In genomic region chr4:78707793-78708192, GRCh38 we compare ENCODE assay signal across 19 cellular contexts.
DNase-seq lines count a peak whose midpoint lies in the region; ATAC-seq and TF ChIP-seq lines count a peak whose summit lies in the region.
"Had no signal": no experiment of that assay in that cellular context is flagged by ENCODE, and none has a peak within 500 bp of the region (broad histone marks: within the 10 kb centered on the region; RNA-seq: fewer than 3 reads in every experiment).

No MANE protein-coding gene starts in this region.

- intact Hi-C loops in Calu3 (cut with micrococcal nuclease; ENCODE audit: unreplicated experiment) = no loop called here

- POLR2A ChIA-PET in activated CD4-positive, alpha-beta memory T cell treated with anti-CD3 and anti-CD28 coated beads, Interleukin-2, amount 10 ng/mL, durations not matched to agents 7 days and 5 days (lab: Charles Lee) = no interaction called here

- H3K27ac ChIP-seq in 22Rv1 (peak overlapping the region; percentile 96; the same call in 1 of the 2 replicates), VCaP (peak overlapping the region; percentile 89; the same call in 1 of the 2 replicates)
- H3K27ac ChIP-seq: tibial artery had no signal

- ATAC-seq in GM19328 (IDR thresholded peaks at IDR 0.05; ENCODE audit: unreplicated experiment) = peak; percentile 60
- peak; percentile 54 for ATAC-seq in HG02852 (IDR thresholded peaks at IDR 0.05; ENCODE audit: unreplicated experiment)
- no peak for ATAC-seq in GM19452 (IDR thresholded peaks at IDR 0.05; ENCODE audit: unreplicated experiment)
- ATAC-seq: activated CD4-positive, CD25-positive, alpha-beta regulatory T cell treated with anti-CD3 and anti-CD28 coated beads, Interleukin-2, amount 50 U/mL, for 24 hours; effector memory CD8-positive, alpha-beta T cell had no signal

- TF ChIP-seq CTCF in 22Rv1 (IDR thresholded peaks at IDR 0.05) (no peak), VCaP (conservative IDR thresholded peaks at IDR 0.05) (no peak), Calu3 (IDR thresholded peaks at IDR 0.05; ENCODE audit: unreplicated experiment) (no peak)

- CTCF ChIA-PET in activated CD4-positive, alpha-beta memory T cell treated with anti-CD3 and anti-CD28 coated beads, Interleukin-2, amount 10 ng/mL, durations not matched to agents 7 days and 5 days (lab: Charles Lee) = interaction anchor here (0.5 kb wide), 1 partner anchor 50 kb away, joined by 3 read pairs; no protein-coding TSS in a partner anchor
- CTCF ChIA-PET in Calu3 (lab: Charles Lee) = no interaction called here

- H3K27me3 Mint-ChIP-seq in activated CD4-positive, alpha-beta memory T cell treated with anti-CD3 and anti-CD28 coated beads, Interleukin-2, amount 10 ng/mL, durations not matched to agents 7 days and 5 days = no peaks in the 10 kb centered on the region
- no peaks in the 10 kb centered on the region for H3K27me3 Mint-ChIP-seq in Calu3 (ENCODE audit: unreplicated experiment)
- H3K27me3 Mint-ChIP-seq: activated naive CD4-positive, alpha-beta T cell treated with anti-CD3 and anti-CD28 coated beads, Interleukin-2, amount 50 U/mL, for 24 hours; CD8-positive, alpha-beta memory T cell; effector memory CD8-positive, alpha-beta T cell had no signal

- no peaks in the 10 kb centered on the region for H3K36me3 Mint-ChIP-seq in activated CD4-positive, alpha-beta memory T cell treated with anti-CD3 and anti-CD28 coated beads, Interleukin-2, amount 10 ng/mL, durations not matched to agents 7 days and 5 days (ENCODE audit: low read depth)
- H3K36me3 Mint-ChIP-seq in Calu3 (ENCODE audit: insufficient read depth, unreplicated experiment) = no peaks in the 10 kb centered on the region
- H3K36me3 Mint-ChIP-seq: activated naive CD4-positive, alpha-beta T cell treated with anti-CD3 and anti-CD28 coated beads, Interleukin-2, amount 50 U/mL, for 24 hours; CD8-positive, alpha-beta memory T cell had no signal

- DNase-seq in GF-D8 (lab: John Stamatoyannopoulos, UW) (no peak), Calu3 (no peak)
- no peak for DNase-seq in activated CD4-positive, alpha-beta memory T cell treated with anti-CD3 and anti-CD28 coated beads, Interleukin-2, amount 10 ng/mL, durations not matched to agents 7 days and 5 days
- DNase-seq: activated T-cell treated with anti-CD3 and anti-CD28 coated beads for 4 hours; CD8-positive, alpha-beta memory T cell; effector memory CD8-positive, alpha-beta T cell; NCI-H2081 treated with DMSO at 0.1 percent for 48 hours; NCI-H774; stimulated activated CD4-positive, alpha-beta T cell treated with anti-CD3 and anti-CD28 coated beads, Interleukin-1b, Interleukin-23, amount 100 ng/mL, for 48 hours; T-helper 1 cell; tibial artery had no signal

- peaks cover 5% of the 10 kb centered on the region for H3K9me3 Mint-ChIP-seq in activated CD4-positive, alpha-beta memory T cell treated with anti-CD3 and anti-CD28 coated beads, Interleukin-2, amount 10 ng/mL, durations not matched to agents 7 days and 5 days
- peaks cover 2% of the 10 kb centered on the region for H3K9me3 Mint-ChIP-seq in Calu3 (ENCODE audit: low read depth, unreplicated experiment)

- no peak overlapping the region for H3K27ac Mint-ChIP-seq in activated CD4-positive, alpha-beta memory T cell treated with anti-CD3 and anti-CD28 coated beads, Interleukin-2, amount 10 ng/mL, durations not matched to agents 7 days and 5 days
- no peak overlapping the region for H3K27ac Mint-ChIP-seq in Calu3 (ENCODE audit: unreplicated experiment)
- H3K27ac Mint-ChIP-seq: activated naive CD4-positive, alpha-beta T cell treated with anti-CD3 and anti-CD28 coated beads, Interleukin-2, amount 50 U/mL, for 24 hours; CD8-positive, alpha-beta memory T cell; effector memory CD8-positive, alpha-beta T cell; nephron had no signal

- H3K4me3 Mint-ChIP-seq in activated CD4-positive, alpha-beta memory T cell treated with anti-CD3 and anti-CD28 coated beads, Interleukin-2, amount 10 ng/mL, durations not matched to agents 7 days and 5 days = no peak overlapping the region
- no peak overlapping the region for H3K4me3 Mint-ChIP-seq in Calu3 (ENCODE audit: low read depth, unreplicated experiment)
- H3K4me3 Mint-ChIP-seq: activated naive CD4-positive, alpha-beta T cell treated with anti-CD3 and anti-CD28 coated beads, Interleukin-2, amount 50 U/mL, for 24 hours; CD8-positive, alpha-beta memory T cell; effector memory CD8-positive, alpha-beta T cell; nephron had no signal

- H3K4me1 Mint-ChIP-seq in activated CD4-positive, alpha-beta memory T cell treated with anti-CD3 and anti-CD28 coated beads, Interleukin-2, amount 10 ng/mL, durations not matched to agents 7 days and 5 days = no peaks in the 10 kb centered on the region
- peaks cover 22% of the 10 kb centered on the region for H3K4me1 Mint-ChIP-seq in Calu3 (ENCODE audit: low read depth, unreplicated experiment)
- H3K4me1 Mint-ChIP-seq: activated naive CD4-positive, alpha-beta T cell treated with anti-CD3 and anti-CD28 coated beads, Interleukin-2, amount 50 U/mL, for 24 hours; CD8-positive, alpha-beta memory T cell; nephron had no signal

- no TSS peak for BruUV-seq in Calu3 (replicated peaks; lab: Mats Ljungman, UMichigan)
